In genomic region chr3:149393355-149394165, GRCh38 we compare ENCODE assay signal across 8 cellular contexts. TPM values are rescaled to one million over a fixed set of nuclear protein-coding genes. Genes with fewer than 3 reads are reported as not detected.
DNase-seq lines count a peak whose midpoint lies in the region; ATAC-seq and TF ChIP-seq lines count a peak whose summit lies in the region.

No MANE protein-coding gene starts in this region.

- peaks cover 17% of the 10 kb centered on the region for H3K4me1 ChIP-seq in adipocyte (ENCODE audit: control insufficient read depth, insufficient read depth, low read length)
- no peaks in the 10 kb centered on the region for H3K4me1 ChIP-seq in right cardiac atrium (ENCODE audit: control insufficient read depth, insufficient read depth, low read length)

- no TSS peak for BruUV-seq in Calu3 (replicated peaks; lab: Mats Ljungman, UMichigan)

- no peaks in the 10 kb centered on the region for H3K36me3 ChIP-seq in adipocyte (ENCODE audit: control insufficient read depth, insufficient read depth, low read length, severe bottlenecking)

- peak; percentile 84 for ATAC-seq in GM19395 (IDR thresholded peaks at IDR 0.05; ENCODE audit: unreplicated experiment)
- ATAC-seq in HG03460 (IDR thresholded peaks at IDR 0.05; ENCODE audit: unreplicated experiment): peak; percentile 84
- peak; percentile 76 to 79 for ATAC-seq in right cardiac atrium
- ATAC-seq in CD4-positive, alpha-beta T cell (ENCODE audit: poor library complexity): no peak

- no peaks in the 10 kb centered on the region for H3K27me3 Mint-ChIP-seq in Calu3 (ENCODE audit: unreplicated experiment)
- H3K27me3 Mint-ChIP-seq in CD4-positive, alpha-beta T cell: peaks cover 6% of the 10 kb centered on the region

- peak overlapping the region; percentile 40 for H3K27ac Mint-ChIP-seq in Calu3 (ENCODE audit: unreplicated experiment)
- no peak overlapping the region for H3K27ac Mint-ChIP-seq in CD4-positive, alpha-beta T cell

- intact Hi-C loops in Calu3 (cut with micrococcal nuclease; ENCODE audit: unreplicated experiment): loop anchor here (1.0 kb wide), 2 partner anchors 41 to 87 kb away; no protein-coding TSS in a partner anchor
- intact Hi-C loops in right cardiac atrium (cut with DNase I): loop anchor here in 3 of 4 donors (2.0 to 10.0 kb wide), 3 partner anchors 39 to 89 kb away; partner anchors contain the start of gene TM4SF4 (in 1 of the 3)
- intact Hi-C loops in CD4-positive, alpha-beta T cell (cut with DNase I, micrococcal nuclease): no loop called here

- POLR2A ChIA-PET in CD4-positive, alpha-beta T cell (lab: Charles Lee): no interaction called here

- H3K9me3 ChIP-seq in adipocyte (ENCODE audit: control insufficient read depth, low read length): no peaks in the 10 kb centered on the region
- H3K9me3 ChIP-seq in right cardiac atrium (ENCODE audit: control insufficient read depth, low read length): no peaks in the 10 kb centered on the region
- no peaks in the 10 kb centered on the region for H3K9me3 ChIP-seq in CD4-positive, alpha-beta T cell (ENCODE audit: control insufficient read depth, low read length)

- 38% methylated on average over 4 of the region's 4 CpGs for WGBS in right cardiac atrium

- H3K4me1 Mint-ChIP-seq in Calu3 (ENCODE audit: low read depth, unreplicated experiment): peaks cover 84% of the 10 kb centered on the region
- H3K4me1 Mint-ChIP-seq in CD4-positive, alpha-beta T cell (ENCODE audit: low read depth): no peaks in the 10 kb centered on the region

- no peak overlapping the region for H3K4me3 Mint-ChIP-seq in Calu3 (ENCODE audit: low read depth, unreplicated experiment)
- H3K4me3 Mint-ChIP-seq in CD4-positive, alpha-beta T cell: no peak overlapping the region

- H3K4me3 ChIP-seq in adipocyte (ENCODE audit: low read length): no peak overlapping the region
- no peak overlapping the region for H3K4me3 ChIP-seq in right cardiac atrium (ENCODE audit: low read length)
- H3K4me3 ChIP-seq in skeletal muscle cell (ENCODE audit: low read depth, low read length): no peak overlapping the region

- H3K36me3 Mint-ChIP-seq in Calu3 (ENCODE audit: insufficient read depth, unreplicated experiment): peaks cover 16% of the 10 kb centered on the region
- H3K36me3 Mint-ChIP-seq in CD4-positive, alpha-beta T cell (ENCODE audit: low read depth): no peaks in the 10 kb centered on the region

- CTCF ChIA-PET in Calu3 (lab: Charles Lee): interaction anchor here (1.0 kb wide), 1 partner anchor 86 kb away, joined by 4 read pairs; no protein-coding TSS in a partner anchor
- CTCF ChIA-PET in CD4-positive, alpha-beta T cell (lab: Charles Lee): no interaction called here

- DNase-seq in Calu3 (peak; percentile 93), NCI-H69 (lab: John Stamatoyannopoulos, UW) (peak; percentile 77), adipocyte (ENCODE audit: low read depth) (peak; percentile 91), right cardiac atrium (peak; percentile 66 to 88 (median 78)), skeletal muscle cell (ENCODE audit: low read depth) (peak; percentile 51)
- DNase-seq in CD4-positive, alpha-beta T cell: no peak

- peak; percentile 99 for TF ChIP-seq CTCF in Calu3 (IDR thresholded peaks at IDR 0.05; ENCODE audit: unreplicated experiment)
- TF ChIP-seq CTCF in CD4-positive, alpha-beta T cell (IDR thresholded peaks at IDR 0.05): no peak

- H3K27ac ChIP-seq in right cardiac atrium (ENCODE audit: low read length): no peak overlapping the region
- no peak overlapping the region for H3K27ac ChIP-seq in CD4-positive, alpha-beta T cell (ENCODE audit: low read depth, low read length)

- no peak overlapping the region for H3K9ac ChIP-seq in adipocyte (ENCODE audit: low read length)

- H3K9me3 Mint-ChIP-seq in Calu3 (ENCODE audit: low read depth, unreplicated experiment): no peaks in the 10 kb centered on the region
- H3K9me3 Mint-ChIP-seq in CD4-positive, alpha-beta T cell: no peaks in the 10 kb centered on the region

- no peaks in the 10 kb centered on the region for H3K27me3 ChIP-seq in adipocyte (replicated peaks; ENCODE audit: control insufficient read depth, insufficient read depth, low read length)
- H3K27me3 ChIP-seq in right cardiac atrium (ENCODE audit: control insufficient read depth, insufficient read depth): no peaks in the 10 kb centered on the region
- no peaks in the 10 kb centered on the region for H3K27me3 ChIP-seq in CD4-positive, alpha-beta T cell (ENCODE audit: control insufficient read depth, insufficient read depth, low read length)

RNA-seq across cellular contexts. Expression of gene TM4SF1, which starts 16.1 kb away (rescaled TPM):
- total RNA-seq in Calu3 (2022) (919 and 981 TPM in 2 replicates), right cardiac atrium (100 to 1,000 TPM in 1 of 4 donors, 10 to 100 TPM in 3; 70.8 to 105 (median 83.6) TPM)
- polyA plus RNA-seq in right cardiac atrium: 130 TPM
- not detected for total RNA-seq in CD4-positive, alpha-beta T cell

Comparison
In these comparisons a context has a peak if more than half of its experiments do, and no peak if none do; other contexts are left out.
1. DNase-seq: peak in Calu3 (single experiment), NCI-H69 (single experiment), adipocyte (single experiment), right cardiac atrium (3 of 3) and skeletal muscle cell (single experiment); none in CD4-positive, alpha-beta T cell (0 of 10).
2. RNA of gene TM4SF1, which starts 16.1 kb away (total RNA-seq): 919 to 981 TPM in Calu3 and 70.8 to 105 TPM in right cardiac atrium; not detected in CD4-positive, alpha-beta T cell; every median in the first group is over 10 times any median in the second.
3. intact Hi-C loops: an anchor here in Calu3 (1.0 kb wide) and right cardiac atrium (2.0 to 10.0 kb wide); none called in CD4-positive, alpha-beta T cell.